Comparison of ENCODE assay signal across 1 cellular context in the genomic region with DNA sequence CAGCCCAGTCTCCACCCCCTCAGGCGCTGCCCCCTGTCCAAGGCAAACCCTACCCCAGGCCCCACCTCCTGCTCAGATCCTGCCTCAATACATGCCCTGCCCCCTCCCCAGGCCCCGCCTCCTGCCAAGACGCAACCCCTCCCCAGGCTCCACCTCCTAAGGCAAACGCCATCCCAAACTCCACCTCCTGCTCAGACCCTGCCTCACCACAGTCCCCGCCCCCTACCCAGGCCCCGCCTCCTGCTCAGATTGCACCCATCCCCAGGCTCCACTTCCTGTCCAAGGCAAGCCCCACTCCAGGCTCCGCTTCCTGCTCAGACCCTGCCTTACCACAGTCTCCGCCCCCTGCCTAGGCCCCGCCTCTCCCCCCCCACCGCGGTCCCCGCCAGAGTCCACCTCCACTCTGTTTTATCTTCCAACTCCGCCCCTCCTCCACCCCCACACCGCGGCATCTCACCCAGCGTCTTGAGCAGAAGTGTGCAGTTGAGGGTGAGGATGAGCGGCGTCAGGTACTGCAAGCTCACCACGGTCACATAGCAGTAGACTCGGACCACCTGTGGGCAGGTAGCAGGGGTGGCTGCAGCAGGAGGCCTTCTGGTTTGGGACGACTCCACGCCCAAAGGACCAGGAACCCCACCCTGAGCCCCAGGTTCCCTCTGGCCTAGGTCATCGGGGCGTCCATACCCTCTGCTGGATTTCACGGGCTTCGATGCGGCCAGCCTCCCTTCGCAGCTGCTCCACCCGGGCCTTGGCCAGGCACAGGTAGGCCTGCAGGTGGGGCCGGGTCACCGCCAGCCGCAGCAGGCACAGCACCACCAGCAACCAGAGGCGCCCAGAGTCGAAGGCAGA.
TF ChIP-seq lines count a peak whose summit lies in the region.

No MANE protein-coding gene starts in this region.

TF ChIP-seq in K562, 482 proteins besides CTCF, POLR2A, EP300 and RAD21 (continued from another document and continues in another):
- TF ChIP-seq FOXK1 (CRISPR knock-in tag; IDR thresholded peaks at IDR 0.05; ENCODE audit: borderline replicate concordance) (no peak), COPS2 (conservative IDR thresholded peaks at IDR 0.05) (no peak), ILF3 (IDR thresholded peaks at IDR 0.05; ENCODE audit: borderline replicate concordance) (no peak), ZNF175 (CRISPR knock-in tag; IDR thresholded peaks at IDR 0.05; ENCODE audit: low read depth) (no peak), ZNF77 (CRISPR knock-in tag; IDR thresholded peaks at IDR 0.05) (no peak), ZFP1 (CRISPR knock-in tag; IDR thresholded peaks at IDR 0.05) (no peak), EGR1 (conservative IDR thresholded peaks at IDR 0.05) (peak; percentile 94), ZNF354B (CRISPR knock-in tag; IDR thresholded peaks at IDR 0.05) (no peak), THRAP3 (IDR thresholded peaks at IDR 0.05; ENCODE audit: borderline replicate concordance) (no peak), CBX3 (IDR thresholded peaks at IDR 0.05; ENCODE audit: borderline replicate concordance in 1 of 2, low read length in 2 of 2) (peak in 1 of 2 experiments; percentile 26; a peak in 1 of 3 replicates), NFXL1 (CRISPR knock-in tag; IDR thresholded peaks at IDR 0.05) (no peak), HDGF (IDR thresholded peaks at IDR 0.05) (peak; percentile 87; the same call in 1 of the 2 replicates), PML (IDR thresholded peaks at IDR 0.05; ENCODE audit: low read length) (no peak), ZNF165 (CRISPR knock-in tag; IDR thresholded peaks at IDR 0.05; ENCODE audit: borderline replicate concordance) (no peak), SMAD1 (IDR thresholded peaks at IDR 0.05; ENCODE audit: low read depth, low read length, partially characterized antibody) (no peak), CREBBP (IDR thresholded peaks at IDR 0.05; ENCODE audit: low read depth, low read length) (no peak), RBM39 (optimal IDR thresholded peaks at IDR 0.05; ENCODE audit: low read depth, low read length) (no peak), LARP7 (IDR thresholded peaks at IDR 0.05) (no peak), ZFP36 (IDR thresholded peaks at IDR 0.05; ENCODE audit: low read depth, low read length, partially characterized antibody) (peak; percentile 18), HNRNPLL (IDR thresholded peaks at IDR 0.05; ENCODE audit: low read depth, low read length, poor library complexity, severe bottlenecking) (peak; percentile 25), PTBP1 (IDR thresholded peaks at IDR 0.05; ENCODE audit: low read depth, low read length) (no peak), NFE2L1 (tag; IDR thresholded peaks at IDR 0.05; ENCODE audit: borderline replicate concordance, low read depth) (no peak), ZNF551 (CRISPR knock-in tag; IDR thresholded peaks at IDR 0.05) (no peak), SIRT6 (IDR thresholded peaks at IDR 0.05; ENCODE audit: low read depth, low read length) (no peak), CREM (IDR thresholded peaks at IDR 0.05; ENCODE audit: low read depth) (peak; percentile 35), CREB1 (IDR thresholded peaks at IDR 0.05) (no peak), CREB1 (CRISPR knock-in tag; IDR thresholded peaks at IDR 0.05) (no peak), BCOR (IDR thresholded peaks at IDR 0.05) (no peak), POLR2G (IDR thresholded peaks at IDR 0.05; ENCODE audit: low read depth, low read length) (peak; percentile 60; the same call in 1 of the 2 replicates), NFATC3 (IDR thresholded peaks at IDR 0.05) (no peak), SRSF7 (optimal IDR thresholded peaks at IDR 0.05; ENCODE audit: low read depth, low read length) (no peak), CHCHD3 (CRISPR knock-in tag; IDR thresholded peaks at IDR 0.05) (no peak)
- TF ChIP-seq, protein P1, sequence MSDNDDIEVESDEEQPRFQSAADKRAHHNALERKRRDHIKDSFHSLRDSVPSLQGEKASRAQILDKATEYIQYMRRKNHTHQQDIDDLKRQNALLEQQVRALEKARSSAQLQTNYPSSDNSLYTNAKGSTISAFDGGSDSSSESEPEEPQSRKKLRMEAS (CRISPR knock-in tag; IDR thresholded peaks at IDR 0.05) = peak; percentile 41; the same call in 1 of the 2 replicates
- TF ChIP-seq, protein P2, sequence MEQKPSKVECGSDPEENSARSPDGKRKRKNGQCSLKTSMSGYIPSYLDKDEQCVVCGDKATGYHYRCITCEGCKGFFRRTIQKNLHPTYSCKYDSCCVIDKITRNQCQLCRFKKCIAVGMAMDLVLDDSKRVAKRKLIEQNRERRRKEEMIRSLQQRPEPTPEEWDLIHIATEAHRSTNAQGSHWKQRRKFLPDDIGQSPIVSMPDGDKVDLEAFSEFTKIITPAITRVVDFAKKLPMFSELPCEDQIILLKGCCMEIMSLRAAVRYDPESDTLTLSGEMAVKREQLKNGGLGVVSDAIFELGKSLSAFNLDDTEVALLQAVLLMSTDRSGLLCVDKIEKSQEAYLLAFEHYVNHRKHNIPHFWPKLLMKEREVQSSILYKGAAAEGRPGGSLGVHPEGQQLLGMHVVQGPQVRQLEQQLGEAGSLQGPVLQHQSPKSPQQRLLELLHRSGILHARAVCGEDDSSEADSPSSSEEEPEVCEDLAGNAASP (IDR thresholded peaks at IDR 0.05) = no peak
- TF ChIP-seq, protein P3, sequence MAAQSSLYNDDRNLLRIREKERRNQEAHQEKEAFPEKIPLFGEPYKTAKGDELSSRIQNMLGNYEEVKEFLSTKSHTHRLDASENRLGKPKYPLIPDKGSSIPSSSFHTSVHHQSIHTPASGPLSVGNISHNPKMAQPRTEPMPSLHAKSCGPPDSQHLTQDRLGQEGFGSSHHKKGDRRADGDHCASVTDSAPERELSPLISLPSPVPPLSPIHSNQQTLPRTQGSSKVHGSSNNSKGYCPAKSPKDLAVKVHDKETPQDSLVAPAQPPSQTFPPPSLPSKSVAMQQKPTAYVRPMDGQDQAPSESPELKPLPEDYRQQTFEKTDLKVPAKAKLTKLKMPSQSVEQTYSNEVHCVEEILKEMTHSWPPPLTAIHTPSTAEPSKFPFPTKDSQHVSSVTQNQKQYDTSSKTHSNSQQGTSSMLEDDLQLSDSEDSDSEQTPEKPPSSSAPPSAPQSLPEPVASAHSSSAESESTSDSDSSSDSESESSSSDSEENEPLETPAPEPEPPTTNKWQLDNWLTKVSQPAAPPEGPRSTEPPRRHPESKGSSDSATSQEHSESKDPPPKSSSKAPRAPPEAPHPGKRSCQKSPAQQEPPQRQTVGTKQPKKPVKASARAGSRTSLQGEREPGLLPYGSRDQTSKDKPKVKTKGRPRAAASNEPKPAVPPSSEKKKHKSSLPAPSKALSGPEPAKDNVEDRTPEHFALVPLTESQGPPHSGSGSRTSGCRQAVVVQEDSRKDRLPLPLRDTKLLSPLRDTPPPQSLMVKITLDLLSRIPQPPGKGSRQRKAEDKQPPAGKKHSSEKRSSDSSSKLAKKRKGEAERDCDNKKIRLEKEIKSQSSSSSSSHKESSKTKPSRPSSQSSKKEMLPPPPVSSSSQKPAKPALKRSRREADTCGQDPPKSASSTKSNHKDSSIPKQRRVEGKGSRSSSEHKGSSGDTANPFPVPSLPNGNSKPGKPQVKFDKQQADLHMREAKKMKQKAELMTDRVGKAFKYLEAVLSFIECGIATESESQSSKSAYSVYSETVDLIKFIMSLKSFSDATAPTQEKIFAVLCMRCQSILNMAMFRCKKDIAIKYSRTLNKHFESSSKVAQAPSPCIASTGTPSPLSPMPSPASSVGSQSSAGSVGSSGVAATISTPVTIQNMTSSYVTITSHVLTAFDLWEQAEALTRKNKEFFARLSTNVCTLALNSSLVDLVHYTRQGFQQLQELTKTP (IDR thresholded peaks at IDR 0.05; ENCODE audit: low read depth in 1 of 2, partially characterized antibody in 2 of 2) = no peak
- TF ChIP-seq, protein P4, sequence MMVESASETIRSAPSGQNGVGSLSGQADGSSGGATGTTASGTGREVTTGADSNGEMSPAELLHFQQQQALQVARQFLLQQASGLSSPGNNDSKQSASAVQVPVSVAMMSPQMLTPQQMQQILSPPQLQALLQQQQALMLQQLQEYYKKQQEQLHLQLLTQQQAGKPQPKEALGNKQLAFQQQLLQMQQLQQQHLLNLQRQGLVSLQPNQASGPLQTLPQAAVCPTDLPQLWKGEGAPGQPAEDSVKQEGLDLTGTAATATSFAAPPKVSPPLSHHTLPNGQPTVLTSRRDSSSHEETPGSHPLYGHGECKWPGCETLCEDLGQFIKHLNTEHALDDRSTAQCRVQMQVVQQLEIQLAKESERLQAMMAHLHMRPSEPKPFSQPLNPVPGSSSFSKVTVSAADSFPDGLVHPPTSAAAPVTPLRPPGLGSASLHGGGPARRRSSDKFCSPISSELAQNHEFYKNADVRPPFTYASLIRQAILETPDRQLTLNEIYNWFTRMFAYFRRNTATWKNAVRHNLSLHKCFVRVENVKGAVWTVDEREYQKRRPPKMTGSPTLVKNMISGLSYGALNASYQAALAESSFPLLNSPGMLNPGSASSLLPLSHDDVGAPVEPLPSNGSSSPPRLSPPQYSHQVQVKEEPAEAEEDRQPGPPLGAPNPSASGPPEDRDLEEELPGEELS (CRISPR knock-in tag; IDR thresholded peaks at IDR 0.05; ENCODE audit: borderline replicate concordance) = no peak
- TF ChIP-seq, protein P5, sequence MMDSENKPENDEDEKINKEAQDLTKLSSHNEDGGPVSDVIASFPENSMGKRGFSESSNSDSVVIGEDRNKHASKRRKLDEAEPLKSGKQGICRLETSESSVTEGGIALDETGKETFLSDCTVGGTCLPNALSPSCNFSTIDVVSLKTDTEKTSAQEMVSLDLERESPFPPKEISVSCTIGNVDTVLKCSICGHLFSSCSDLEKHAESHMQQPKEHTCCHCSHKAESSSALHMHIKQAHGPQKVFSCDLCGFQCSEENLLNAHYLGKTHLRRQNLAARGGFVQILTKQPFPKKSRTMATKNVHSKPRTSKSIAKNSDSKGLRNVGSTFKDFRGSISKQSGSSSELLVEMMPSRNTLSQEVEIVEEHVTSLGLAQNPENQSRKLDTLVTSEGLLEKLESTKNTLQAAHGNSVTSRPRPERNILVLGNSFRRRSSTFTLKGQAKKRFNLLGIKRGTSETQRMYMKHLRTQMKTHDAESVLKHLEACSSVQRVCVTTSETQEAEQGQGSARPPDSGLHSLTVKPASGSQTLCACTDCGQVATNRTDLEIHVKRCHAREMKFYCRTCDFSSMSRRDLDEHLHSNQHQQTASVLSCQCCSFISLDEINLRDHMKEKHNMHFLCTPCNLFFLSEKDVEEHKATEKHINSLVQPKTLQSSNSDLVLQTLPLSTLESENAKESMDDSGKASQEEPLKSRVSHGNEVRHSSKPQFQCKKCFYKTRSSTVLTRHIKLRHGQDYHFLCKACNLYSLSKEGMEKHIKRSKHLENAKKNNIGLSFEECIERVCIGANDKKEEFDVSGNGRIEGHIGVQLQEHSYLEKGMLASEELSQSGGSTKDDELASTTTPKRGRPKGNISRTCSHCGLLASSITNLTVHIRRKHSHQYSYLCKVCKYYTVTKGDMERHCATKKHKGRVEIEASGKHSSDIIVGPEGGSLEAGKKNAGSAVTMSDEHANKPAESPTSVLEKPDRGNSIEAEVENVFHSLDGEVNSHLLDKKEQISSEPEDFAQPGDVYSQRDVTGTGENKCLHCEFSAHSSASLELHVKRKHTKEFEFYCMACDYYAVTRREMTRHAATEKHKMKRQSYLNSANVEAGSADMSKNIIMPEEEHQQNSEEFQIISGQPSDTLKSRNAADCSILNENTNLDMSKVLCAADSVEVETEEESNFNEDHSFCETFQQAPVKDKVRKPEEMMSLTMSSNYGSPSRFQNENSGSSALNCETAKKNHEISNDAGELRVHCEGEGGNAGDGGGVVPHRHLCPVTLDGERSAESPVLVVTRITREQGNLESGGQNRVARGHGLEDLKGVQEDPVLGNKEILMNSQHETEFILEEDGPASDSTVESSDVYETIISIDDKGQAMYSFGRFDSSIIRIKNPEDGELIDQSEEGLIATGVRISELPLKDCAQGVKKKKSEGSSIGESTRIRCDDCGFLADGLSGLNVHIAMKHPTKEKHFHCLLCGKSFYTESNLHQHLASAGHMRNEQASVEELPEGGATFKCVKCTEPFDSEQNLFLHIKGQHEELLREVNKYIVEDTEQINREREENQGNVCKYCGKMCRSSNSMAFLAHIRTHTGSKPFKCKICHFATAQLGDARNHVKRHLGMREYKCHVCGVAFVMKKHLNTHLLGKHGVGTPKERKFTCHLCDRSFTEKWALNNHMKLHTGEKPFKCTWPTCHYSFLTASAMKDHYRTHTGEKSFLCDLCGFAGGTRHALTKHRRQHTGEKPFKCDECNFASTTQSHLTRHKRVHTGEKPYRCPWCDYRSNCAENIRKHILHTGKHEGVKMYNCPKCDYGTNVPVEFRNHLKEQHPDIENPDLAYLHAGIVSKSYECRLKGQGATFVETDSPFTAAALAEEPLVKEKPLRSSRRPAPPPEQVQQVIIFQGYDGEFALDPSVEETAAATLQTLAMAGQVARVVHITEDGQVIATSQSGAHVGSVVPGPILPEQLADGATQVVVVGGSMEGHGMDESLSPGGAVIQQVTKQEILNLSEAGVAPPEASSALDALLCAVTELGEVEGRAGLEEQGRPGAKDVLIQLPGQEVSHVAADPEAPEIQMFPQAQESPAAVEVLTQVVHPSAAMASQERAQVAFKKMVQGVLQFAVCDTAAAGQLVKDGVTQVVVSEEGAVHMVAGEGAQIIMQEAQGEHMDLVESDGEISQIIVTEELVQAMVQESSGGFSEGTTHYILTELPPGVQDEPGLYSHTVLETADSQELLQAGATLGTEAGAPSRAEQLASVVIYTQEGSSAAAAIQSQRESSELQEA (IDR thresholded peaks at IDR 0.05; ENCODE audit: low read depth) = no peak
- TF ChIP-seq, protein P6, sequence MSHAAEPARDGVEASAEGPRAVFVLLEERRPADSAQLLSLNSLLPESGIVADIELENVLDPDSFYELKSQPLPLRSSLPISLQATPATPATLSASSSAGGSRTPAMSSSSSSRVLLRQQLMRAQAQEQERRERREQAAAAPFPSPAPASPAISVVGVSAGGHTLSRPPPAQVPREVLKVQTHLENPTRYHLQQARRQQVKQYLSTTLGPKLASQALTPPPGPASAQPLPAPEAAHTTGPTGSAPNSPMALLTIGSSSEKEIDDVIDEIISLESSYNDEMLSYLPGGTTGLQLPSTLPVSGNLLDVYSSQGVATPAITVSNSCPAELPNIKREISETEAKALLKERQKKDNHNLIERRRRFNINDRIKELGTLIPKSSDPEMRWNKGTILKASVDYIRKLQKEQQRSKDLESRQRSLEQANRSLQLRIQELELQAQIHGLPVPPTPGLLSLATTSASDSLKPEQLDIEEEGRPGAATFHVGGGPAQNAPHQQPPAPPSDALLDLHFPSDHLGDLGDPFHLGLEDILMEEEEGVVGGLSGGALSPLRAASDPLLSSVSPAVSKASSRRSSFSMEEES (CRISPR knock-in tag; IDR thresholded peaks at IDR 0.05) = no peak
- TF ChIP-seq, protein P7, sequence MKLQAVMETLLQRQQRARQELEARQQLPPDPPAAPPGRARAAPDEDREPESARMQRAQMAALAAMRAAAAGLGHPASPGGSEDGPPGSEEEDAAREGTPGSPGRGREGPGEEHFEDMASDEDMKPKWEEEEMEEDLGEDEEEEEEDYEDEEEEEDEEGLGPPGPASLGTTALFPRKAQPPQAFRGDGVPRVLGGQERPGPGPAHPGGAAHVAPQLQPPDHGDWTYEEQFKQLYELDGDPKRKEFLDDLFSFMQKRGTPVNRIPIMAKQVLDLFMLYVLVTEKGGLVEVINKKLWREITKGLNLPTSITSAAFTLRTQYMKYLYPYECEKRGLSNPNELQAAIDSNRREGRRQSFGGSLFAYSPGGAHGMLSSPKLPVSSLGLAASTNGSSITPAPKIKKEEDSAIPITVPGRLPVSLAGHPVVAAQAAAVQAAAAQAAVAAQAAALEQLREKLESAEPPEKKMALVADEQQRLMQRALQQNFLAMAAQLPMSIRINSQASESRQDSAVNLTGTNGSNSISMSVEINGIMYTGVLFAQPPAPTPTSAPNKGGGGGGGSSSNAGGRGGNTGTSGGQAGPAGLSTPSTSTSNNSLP (IDR thresholded peaks at IDR 0.05; ENCODE audit: borderline replicate concordance, low read depth, low read length) = no peak
